8 cellular contexts compared by ENCODE assay signal in the genomic region with DNA sequence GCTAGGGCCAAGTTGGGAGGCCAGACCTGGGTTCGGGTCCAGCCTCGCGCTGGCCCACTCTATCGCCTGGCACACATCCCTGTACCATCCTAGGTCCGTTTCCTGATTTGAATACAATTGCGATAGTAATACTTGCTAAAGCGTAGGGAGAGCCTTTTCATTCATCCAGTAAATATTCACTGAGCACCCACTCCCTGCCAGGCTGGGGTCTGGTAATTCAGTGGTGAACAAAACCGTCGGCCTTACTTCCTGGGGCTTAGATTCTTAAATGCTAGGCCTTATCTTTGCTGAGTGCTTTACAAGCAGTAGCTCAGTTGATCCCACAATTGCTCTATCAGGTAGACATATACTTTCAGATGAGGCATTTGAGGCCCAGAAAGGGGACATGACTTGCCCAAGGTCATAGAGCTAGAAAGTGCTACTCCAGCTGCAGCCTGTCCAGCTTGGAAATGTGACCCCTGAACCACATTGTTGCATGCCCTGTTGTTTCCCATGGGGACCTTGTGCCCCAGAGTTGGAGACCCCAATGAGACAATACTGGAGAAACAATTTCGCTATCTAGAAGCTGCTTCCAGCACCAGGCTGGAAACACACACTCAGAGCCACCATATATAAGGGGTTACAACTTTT. TPM values are rescaled to one million over a fixed set of nuclear protein-coding genes. Genes with fewer than 3 reads are reported as not detected.
DNase-seq lines count a peak whose midpoint lies in the region; ATAC-seq and TF ChIP-seq lines count a peak whose summit lies in the region.

No MANE protein-coding gene starts in this region.

- no peaks in the 10 kb centered on the region for H3K9me3 ChIP-seq in mammary epithelial cell (replicated peaks; ENCODE audit: insufficient read depth, low read length)

- H3K36me3 Mint-ChIP-seq in mesothelial cell of epicardium: peaks cover 18% of the 10 kb centered on the region

- H2AFZ ChIP-seq in mammary epithelial cell (ENCODE audit: low read depth, low read length): peak overlapping the region; percentile 98

- no peak overlapping the region for H3K27ac Mint-ChIP-seq in mesothelial cell of epicardium

- peak; percentile 18 for DNase-seq in HT1080 (ENCODE audit: low read depth)
- peak; percentile 26 for DNase-seq in mammary epithelial cell
- DNase-seq in mesothelial cell of epicardium (ENCODE audit: low spot score in 2 of 2, unreplicated experiment in 2 of 2): no peak
- no peak for DNase-seq in GOT3 (lab: John Stamatoyannopoulos, UW)
- DNase-seq in epidermal melanocyte (ENCODE audit: insufficient read length, low spot score): no peak
- no peak for DNase-seq in Ammon's horn (ENCODE audit: low spot score)

- TF ChIP-seq CTCF in 22Rv1 (IDR thresholded peaks at IDR 0.05) (no peak), mammary epithelial cell (conservative IDR thresholded peaks at IDR 0.05 in 1 of 2, IDR thresholded peaks at IDR 0.05 in 1 of 2; ENCODE audit: extremely low read depth in 1 of 2, insufficient read depth in 1 of 2, low read depth in 1 of 2, low read length in 2 of 2) (no peak), mesothelial cell of epicardium (IDR thresholded peaks at IDR 0.05; ENCODE audit: unreplicated experiment) (no peak)

- no peaks in the 10 kb centered on the region for H4K20me1 ChIP-seq in mammary epithelial cell (ENCODE audit: insufficient read depth, low read length)

- no peaks in the 10 kb centered on the region for H3K27me3 Mint-ChIP-seq in mesothelial cell of epicardium (ENCODE audit: low read depth)

- H3K27ac ChIP-seq in 22Rv1 (peak overlapping the region; percentile 80; the same call in 1 of the 2 replicates), mammary epithelial cell (ENCODE audit: insufficient read depth, low read depth, low read length) (no peak overlapping the region)

- peaks cover 4% of the 10 kb centered on the region for H3K9me3 Mint-ChIP-seq in mesothelial cell of epicardium

- H3K4me1 ChIP-seq in mammary epithelial cell (ENCODE audit: insufficient read depth, low read length): peaks cover 33% of the 10 kb centered on the region

- dilution Hi-C loops in mammary epithelial cell (cut with HindIII; ENCODE audit: low sequenced_read_pairs): no loop called here

- 32% methylated on average over 10 of the region's 10 CpGs for WGBS in mammary epithelial cell (ENCODE audit: low coverage, missing lambda C conversion rate)

- BruUV-seq in mammary epithelial cell (replicated peaks; lab: Mats Ljungman, UMichigan): TSS peak; percentile 89

- no peak for ATAC-seq in GM19452 (IDR thresholded peaks at IDR 0.05; ENCODE audit: unreplicated experiment)

- peaks cover 24% of the 10 kb centered on the region for H3K79me2 ChIP-seq in mammary epithelial cell (ENCODE audit: insufficient read depth, low read length)

- H3K9ac ChIP-seq in mammary epithelial cell (ENCODE audit: insufficient read depth, low read length): no peak overlapping the region

- H3K4me1 Mint-ChIP-seq in mesothelial cell of epicardium: peaks cover 21% of the 10 kb centered on the region

- peak overlapping the region; percentile 100 for H3K4me2 ChIP-seq in mammary epithelial cell (ENCODE audit: insufficient read depth, low read depth, low read length)

- H3K27me3 ChIP-seq in mammary epithelial cell (ENCODE audit: insufficient read depth, low read length): no peaks in the 10 kb centered on the region

- peak overlapping the region; percentile 89 for H3K4me3 Mint-ChIP-seq in mesothelial cell of epicardium

- H3K36me3 ChIP-seq in mammary epithelial cell (ENCODE audit: insufficient read depth, low read length): peaks cover 12% of the 10 kb centered on the region

- H3K4me3 ChIP-seq in mammary epithelial cell (replicated peaks in 1 of 3; ENCODE audit: insufficient read depth in 1 of 3, low read depth in 2 of 3, low read length in 3 of 3): peak overlapping the region; percentile 66 to 93 (median 85)

- intact Hi-C loops in mammary epithelial cell (cut with micrococcal nuclease): loop anchor here (1.0 to 2.0 kb wide), 5 partner anchors 95 to 425 kb away; no protein-coding TSS in a partner anchor

- CTCF ChIA-PET in mammary epithelial cell (lab: Charles Lee; ENCODE audit: low non-redundant PET): interaction anchor here (0.6 to 0.8 kb wide), 3 partner anchors 13 to 450 kb away, joined by 4 to 6 read pairs (median 6); no protein-coding TSS in a partner anchor

- in situ Hi-C loops in mammary epithelial cell (cut with MboI; ENCODE audit: low sequenced_read_pairs in 2 of 2): loop anchor here (5.0 to 25.0 kb wide), 7 partner anchors 100 to 485 kb away; no protein-coding TSS in a partner anchor

RNA-seq across cellular contexts. Expression of a gene that starts 0.7 kb away (rescaled TPM):
- total RNA-seq in HT1080 (2014; rRNA removed; shearing (Covaris generic)): 16.8 and 25.7 TPM in 2 replicates
- 47.0 and 60.9 TPM in 2 replicates for polyA plus RNA-seq in HT1080 (2015; cell fraction: cytosol; rRNA removed)
- polyA plus RNA-seq in HT1080 (2015; cell fraction: nucleus; rRNA removed): 26.8 and 27.0 TPM in 2 replicates
- total RNA-seq in mammary epithelial cell: 10 to 100 TPM; 36.2 to 61.1 TPM
- polyA plus RNA-seq in mammary epithelial cell: 66.0 TPM
- 105 TPM for polyA minus RNA-seq in mammary epithelial cell
- 34.5 to 38.3 TPM (median 36.3 TPM) in 3 replicates for total RNA-seq in mesothelial cell of epicardium

RNA-seq across cellular contexts. Expression of a gene that starts 1.4 kb away (rescaled TPM):
- total RNA-seq in HT1080 (2014; rRNA removed; shearing (Covaris generic)): 2.0 and 2.8 TPM in 2 replicates
- 10.4 and 10.9 TPM in 2 replicates for polyA plus RNA-seq in HT1080 (2015; cell fraction: cytosol; rRNA removed)
- 9.1 and 14.4 TPM in 2 replicates for polyA plus RNA-seq in HT1080 (2015; cell fraction: nucleus; rRNA removed)
- total RNA-seq in mammary epithelial cell: 10 to 100 TPM in 1 of 2 donors, 1 to 10 TPM in 1; 7.2 to 13.1 TPM
- 5.2 TPM for polyA plus RNA-seq in mammary epithelial cell
- 28.0 TPM for polyA minus RNA-seq in mammary epithelial cell
- 13.5 to 16.5 TPM (median 15.0 TPM) in 3 replicates for total RNA-seq in mesothelial cell of epicardium

RNA-seq across cellular contexts. Expression of a gene that starts 23.7 kb away (rescaled TPM):
- total RNA-seq in HT1080 (2014; rRNA removed; shearing (Covaris generic)): 3.2 and 3.6 TPM in 2 replicates
- polyA plus RNA-seq in HT1080 (2015; cell fraction: cytosol; rRNA removed): 2.3 and 2.7 TPM in 2 replicates
- polyA plus RNA-seq in HT1080 (2015; cell fraction: nucleus; rRNA removed): 4.5 and 5.1 TPM in 2 replicates
- 10 to 100 TPM in 1 of 2 donors, 1 to 10 TPM in 1; 7.4 to 17.3 TPM for total RNA-seq in mammary epithelial cell
- 3.9 TPM for polyA plus RNA-seq in mammary epithelial cell
- polyA minus RNA-seq in mammary epithelial cell: 4.1 TPM
- total RNA-seq in mesothelial cell of epicardium: 16.2 to 17.8 TPM (median 16.3 TPM) in 3 replicates

RNA-seq across cellular contexts. Expression of a gene that starts 31.0 kb away (rescaled TPM):
- total RNA-seq in HT1080 (2014; rRNA removed; shearing (Covaris generic)): 0.32 and 0.50 TPM in 2 replicates
- polyA plus RNA-seq in HT1080 (2015; cell fraction: cytosol; rRNA removed): 0.02 TPM in 1 of 2 replicates, not detected in the other
- polyA plus RNA-seq in HT1080 (2015; cell fraction: nucleus; rRNA removed): 0.10 and 0.17 TPM in 2 replicates
- total RNA-seq in mammary epithelial cell: under 1 TPM in 1 of 2 donors, not detected in 1; 0.17 TPM
- 0.18 TPM for polyA plus RNA-seq in mammary epithelial cell
- polyA minus RNA-seq in mammary epithelial cell: 0.62 TPM
- total RNA-seq in mesothelial cell of epicardium: 0.07 to 0.27 TPM (median 0.14 TPM) in 3 replicates

Comparison
In these comparisons a context has a peak if more than half of its experiments do, and no peak if none do; other contexts are left out.
1. DNase-seq: peak in HT1080 (single experiment) and mammary epithelial cell (single experiment); none in mesothelial cell of epicardium (0 of 2), GOT3 (single experiment), epidermal melanocyte (single experiment) and Ammon's horn (single experiment).